Comparison of ENCODE assay signal across 18 cellular contexts in the genomic region with DNA sequence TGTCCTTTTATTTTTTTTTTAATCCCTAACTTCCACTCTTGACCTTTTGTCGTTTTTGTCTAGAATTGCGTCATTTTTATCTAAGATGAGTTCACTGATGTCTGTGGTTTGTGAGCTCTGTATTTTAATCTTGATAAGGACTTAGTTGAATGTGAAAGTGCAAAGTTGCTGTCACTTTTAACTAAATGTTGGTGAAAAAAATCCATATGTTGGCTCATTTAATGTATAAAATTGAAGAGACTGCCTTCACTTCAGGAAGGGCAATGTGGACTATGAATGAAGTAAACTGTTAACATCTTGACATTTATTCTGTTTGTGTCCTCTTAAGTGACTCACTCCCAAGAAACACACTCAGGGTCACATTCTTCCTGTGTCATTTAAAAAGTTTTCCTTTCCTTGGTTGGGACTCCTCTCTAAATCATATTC.
DNase-seq lines count a peak whose midpoint lies in the region; ATAC-seq and TF ChIP-seq lines count a peak whose summit lies in the region.
"Had no signal": no experiment of that assay in that cellular context is flagged by ENCODE, and none has a peak within 500 bp of the region (broad histone marks: within the 10 kb centered on the region; RNA-seq: fewer than 3 reads in every experiment).

No MANE protein-coding gene starts in this region.

- POLR2A ChIA-PET in PC-9 (lab: Charles Lee; ENCODE audit: unreplicated experiment) = no interaction called here

- H3K79me2 ChIP-seq in PC-9 (ENCODE audit: low read depth) = no peaks in the 10 kb centered on the region

- no peak for ATAC-seq in mucosa of descending colon
- ATAC-seq: gastrocnemius medialis, natural killer cell had no signal

- H2AFZ ChIP-seq in PC-9 (no peak overlapping the region), neuron (ENCODE audit: low read depth, low read length) (peak overlapping the region; percentile 3)

- TF ChIP-seq POLR2A in prostate gland (IDR thresholded peaks at IDR 0.05) = no peak

- H3K27me3 ChIP-seq in PC-9 (ENCODE audit: insufficient read depth, low read depth) (no peaks in the 10 kb centered on the region), neuron (ENCODE audit: insufficient read depth, low read length) (no peaks in the 10 kb centered on the region), prostate gland (replicated peaks; ENCODE audit: insufficient read depth) (no peaks in the 10 kb centered on the region)
- H3K27me3 ChIP-seq: gastrocnemius medialis, Peyer's patch, thyroid gland had no signal

- intact Hi-C loops in PC-9 (cut with micrococcal nuclease; ENCODE audit: unreplicated experiment) (no loop called here), prostate gland (cut with DNase I) (no loop called here), mucosa of descending colon (cut with DNase I, micrococcal nuclease) (no loop called here)

- no peak overlapping the region for H3K4me3 ChIP-seq in PC-9
- H3K4me3 ChIP-seq in neuron (ENCODE audit: low read length) = no peak overlapping the region
- no peak overlapping the region for H3K4me3 ChIP-seq in prostate gland
- no peak overlapping the region for H3K4me3 ChIP-seq in mucosa of descending colon
- H3K4me3 ChIP-seq: gastrocnemius medialis, Peyer's patch, thyroid gland had no signal

- H3K36me3 Mint-ChIP-seq in HFFc6 (ENCODE audit: low read depth) (peaks cover 60% of the 10 kb centered on the region), endothelial cell (ENCODE audit: low read depth, unreplicated experiment) (peaks cover 36% of the 10 kb centered on the region)
- H3K36me3 Mint-ChIP-seq: natural killer cell had no signal

- H3K4me1 Mint-ChIP-seq in HFFc6 (ENCODE audit: low read depth) (peaks cover 86% of the 10 kb centered on the region), endothelial cell (ENCODE audit: unreplicated experiment) (peaks cover 40% of the 10 kb centered on the region)
- H3K4me1 Mint-ChIP-seq: natural killer cell had no signal

- H3K9me3 ChIP-seq in PC-9 (ENCODE audit: insufficient read depth, low read depth) (no peaks in the 10 kb centered on the region), neuron (ENCODE audit: low read length) (no peaks in the 10 kb centered on the region), prostate gland (no peaks in the 10 kb centered on the region), mucosa of descending colon (no peaks in the 10 kb centered on the region)
- H3K9me3 ChIP-seq: gastrocnemius medialis, Peyer's patch, thyroid gland had no signal

- H3F3A ChIP-seq in PC-9 (ENCODE audit: insufficient read depth, low read depth) = peaks cover 5% of the 10 kb centered on the region; the same call in 1 of the 2 replicates

- 59% methylated on average over 2 of the region's 2 CpGs for WGBS in prostate gland

- peak overlapping the region; percentile 30; the same call in 1 of the 2 replicates for H3K4me2 ChIP-seq in PC-9

- no peaks in the 10 kb centered on the region for H4K20me1 ChIP-seq in PC-9 (ENCODE audit: insufficient read depth)

- DNase-seq in HFFc6 (peak; percentile 35), PC-9 (no peak), endothelial cell (ENCODE audit: low spot score) (no peak), prostate gland (ENCODE audit: low spot score) (no peak), DMS114 treated with DMSO at 0.1 percent for 48 hours (lab: John Stamatoyannopoulos, UW; ENCODE audit: unreplicated experiment) (no peak), mucosa of descending colon (no peak), hypothalamus (lab: John Stamatoyannopoulos, UW) (no peak)
- DNase-seq: activated CD8-positive, alpha-beta memory T cell treated with anti-CD3 and anti-CD28 coated beads for 24 hours; activated naive CD4-positive, alpha-beta T cell treated with Interleukin-2 at 50 U/mL for 16 hours; gastrocnemius medialis; islet precursor cell; MM.1S; natural killer cell; NCI-H2227 treated with DMSO at 0.1 percent for 48 hours; Peyer's patch; thyroid gland had no signal

- H3K4me1 ChIP-seq in PC-9 (replicated peaks; ENCODE audit: insufficient read depth) (peaks cover 17% of the 10 kb centered on the region), neuron (ENCODE audit: insufficient read depth, low read length) (peaks cover 10% of the 10 kb centered on the region), prostate gland (replicated peaks) (no peaks in the 10 kb centered on the region), mucosa of descending colon (ENCODE audit: low read depth) (no peaks in the 10 kb centered on the region)
- H3K4me1 ChIP-seq: Peyer's patch had no signal

- H3K27ac ChIP-seq in PC-9 (peak overlapping the region; percentile 2; the same call in 1 of the 2 replicates), prostate gland (no peak overlapping the region)
- H3K27ac ChIP-seq: gastrocnemius medialis, thyroid gland had no signal

- H3K4me3 Mint-ChIP-seq in HFFc6 (peak overlapping the region; percentile 30), endothelial cell (ENCODE audit: unreplicated experiment) (no peak overlapping the region)
- H3K4me3 Mint-ChIP-seq: dendritic cell treated with granulocyte-macrophage colony-stimulating factor and Interleukin-4, amounts not matched to agents 40 ng/mL and 50 ng/mL, for 4 days; natural killer cell had no signal

- H3K27me3 Mint-ChIP-seq in HFFc6 (ENCODE audit: insufficient read depth) (no peaks in the 10 kb centered on the region; the same call in 1 of the 2 replicates), endothelial cell (ENCODE audit: unreplicated experiment) (no peaks in the 10 kb centered on the region)

- TF ChIP-seq CTCF in HFFc6 (IDR thresholded peaks at IDR 0.05) = no peak
- no peak for TF ChIP-seq CTCF in PC-9 (conservative IDR thresholded peaks at IDR 0.05)
- TF ChIP-seq CTCF in endothelial cell (IDR thresholded peaks at IDR 0.05; ENCODE audit: unreplicated experiment) = no peak
- TF ChIP-seq CTCF in prostate gland (IDR thresholded peaks at IDR 0.05) = no peak
- TF ChIP-seq CTCF in mucosa of descending colon (IDR thresholded peaks at IDR 0.05) = no peak

- H3K36me3 ChIP-seq in PC-9 (ENCODE audit: low read depth) (no peaks in the 10 kb centered on the region), neuron (ENCODE audit: insufficient read depth, low read length) (no peaks in the 10 kb centered on the region), prostate gland (no peaks in the 10 kb centered on the region), mucosa of descending colon (ENCODE audit: low read depth) (no peaks in the 10 kb centered on the region)
- H3K36me3 ChIP-seq: Peyer's patch, thyroid gland had no signal

- H3K9me2 ChIP-seq in PC-9 (ENCODE audit: insufficient read depth) = no peaks in the 10 kb centered on the region; the same call in 1 of the 2 replicates

- H3K27ac Mint-ChIP-seq in HFFc6 (peak overlapping the region; percentile 70), endothelial cell (ENCODE audit: unreplicated experiment) (peak overlapping the region; percentile 85)
- H3K27ac Mint-ChIP-seq: dendritic cell treated with granulocyte-macrophage colony-stimulating factor and Interleukin-4, amounts not matched to agents 40 ng/mL and 50 ng/mL, for 4 days; natural killer cell had no signal

- H3K9me3 Mint-ChIP-seq in HFFc6 = no peaks in the 10 kb centered on the region
- no peaks in the 10 kb centered on the region for H3K9me3 Mint-ChIP-seq in endothelial cell (ENCODE audit: unreplicated experiment)
- H3K9me3 Mint-ChIP-seq: dendritic cell treated with granulocyte-macrophage colony-stimulating factor and Interleukin-4, amounts not matched to agents 40 ng/mL and 50 ng/mL, for 4 days; natural killer cell had no signal

- CTCF ChIA-PET in PC-9 (lab: Charles Lee) = no interaction called here

- BruUV-seq in PC-9 (replicated peaks; lab: Mats Ljungman, UMichigan) = no TSS peak
